ENCODE assay signal across 20 cellular contexts in the genomic region with DNA sequence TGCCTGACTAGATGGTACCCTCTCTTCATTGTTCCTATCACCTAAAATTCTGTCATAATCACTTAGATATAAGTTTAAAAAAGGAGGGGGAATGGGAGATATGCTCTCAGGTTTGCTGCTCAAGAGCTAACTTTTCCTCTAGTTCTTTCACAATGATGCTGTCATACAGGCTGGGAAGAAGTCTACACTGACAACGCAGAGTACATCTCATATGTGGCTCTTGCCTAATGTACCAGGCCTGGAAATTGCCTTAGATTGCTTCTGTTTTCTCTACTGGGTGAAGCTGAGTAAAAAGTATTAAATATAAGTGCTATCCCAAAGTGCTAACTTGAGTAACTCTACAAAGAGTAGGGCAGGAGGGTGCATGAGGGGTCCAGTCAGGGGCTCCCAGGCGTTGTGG.
"Had no signal": no experiment of that assay in that cellular context is flagged by ENCODE, and none has a peak within 500 bp of the region (broad histone marks: within the 10 kb centered on the region; RNA-seq: fewer than 3 reads in every experiment).

No MANE protein-coding gene starts in this region.

- H3K4me3 ChIP-seq: suprapubic skin had no signal

- H3K9me3 Mint-ChIP-seq: activated CD4-positive, alpha-beta T cell treated with anti-CD3 and anti-CD28 coated beads, Interleukin-2, amount 10 ng/mL, durations not matched to agents 24 days and 14 days; activated CD8-positive, alpha-beta T cell treated with anti-CD3 and anti-CD28 coated beads for 36 hours; activated naive CD8-positive, alpha-beta T cell treated with anti-CD3 and anti-CD28 coated beads, Interleukin-2, amount 10 ng/mL, durations not matched to agents 7 days and 5 days; activated T-helper 17 cell treated with anti-CD3 and anti-CD28 coated beads, Interleukin-2, amount 50 U/mL, for 72 hours; neural crest cell; stimulated activated naive CD8-positive, alpha-beta T cell treated with anti-CD3 and anti-CD28 coated beads, Interleukin-15, amount 100 ng/mL, for 72 hours had no signal

- H3K4me1 ChIP-seq: suprapubic skin had no signal

- H3K36me3 Mint-ChIP-seq: activated naive CD8-positive, alpha-beta T cell treated with anti-CD3 and anti-CD28 coated beads, Interleukin-2, amount 10 ng/mL, durations not matched to agents 7 days and 5 days had no signal

- H3K27me3 ChIP-seq: brain microvascular endothelial cell, suprapubic skin had no signal

- H3K9me3 ChIP-seq: suprapubic skin had no signal

- H3K27ac Mint-ChIP-seq: activated CD4-positive, alpha-beta T cell treated with anti-CD3 and anti-CD28 coated beads, Interleukin-2, amount 10 ng/mL, durations not matched to agents 24 days and 14 days; activated CD8-positive, alpha-beta T cell treated with anti-CD3 and anti-CD28 coated beads for 36 hours; activated naive CD8-positive, alpha-beta T cell treated with anti-CD3 and anti-CD28 coated beads, Interleukin-2, amount 10 ng/mL, durations not matched to agents 7 days and 5 days; activated T-helper 17 cell treated with anti-CD3 and anti-CD28 coated beads, Interleukin-2, amount 50 U/mL, for 72 hours; progenitor cell of endocrine pancreas; stimulated activated naive CD8-positive, alpha-beta T cell treated with anti-CD3 and anti-CD28 coated beads, Interleukin-15, amount 100 ng/mL, for 72 hours had no signal

- H3K27ac ChIP-seq: brain microvascular endothelial cell, suprapubic skin had no signal

- H3K4me1 Mint-ChIP-seq: activated T-helper 17 cell treated with anti-CD3 and anti-CD28 coated beads, Interleukin-2, amount 50 U/mL, for 72 hours; stimulated activated naive CD8-positive, alpha-beta T cell treated with anti-CD3 and anti-CD28 coated beads, Interleukin-15, amount 100 ng/mL, for 72 hours had no signal

- H3K4me3 Mint-ChIP-seq: activated CD4-positive, alpha-beta T cell treated with anti-CD3 and anti-CD28 coated beads, Interleukin-2, amount 10 ng/mL, durations not matched to agents 24 days and 14 days; activated CD8-positive, alpha-beta T cell treated with anti-CD3 and anti-CD28 coated beads for 36 hours; activated naive CD8-positive, alpha-beta T cell treated with anti-CD3 and anti-CD28 coated beads, Interleukin-2, amount 10 ng/mL, durations not matched to agents 7 days and 5 days; activated T-helper 17 cell treated with anti-CD3 and anti-CD28 coated beads, Interleukin-2, amount 50 U/mL, for 72 hours; neural crest cell; stimulated activated naive CD8-positive, alpha-beta T cell treated with anti-CD3 and anti-CD28 coated beads, Interleukin-15, amount 100 ng/mL, for 72 hours had no signal

- H3K36me3 ChIP-seq: brain microvascular endothelial cell, suprapubic skin had no signal

- ATAC-seq: activated CD8-positive, alpha-beta T cell treated with anti-CD3 and anti-CD28 coated beads for 36 hours; activated T-helper 17 cell treated with anti-CD3 and anti-CD28 coated beads, Interleukin-2, amount 50 U/mL, for 72 hours; stimulated activated naive CD8-positive, alpha-beta T cell treated with anti-CD3 and anti-CD28 coated beads, Interleukin-15, amount 100 ng/mL, for 72 hours had no signal

- DNase-seq: activated CD4-positive, alpha-beta T cell treated with anti-CD3 and anti-CD28 coated beads, Interleukin-2, amount 10 ng/mL, durations not matched to agents 24 days and 14 days; activated CD8-positive, alpha-beta T cell treated with anti-CD3 and anti-CD28 coated beads for 36 hours; activated naive CD4-positive, alpha-beta T cell; activated naive CD8-positive, alpha-beta T cell treated with anti-CD3 and anti-CD28 coated beads, Interleukin-2, amount 10 ng/mL, durations not matched to agents 7 days and 5 days; activated T-cell treated with anti-CD3 and anti-CD28 coated beads, Interleukin-2, amount 50 U/mL, for 1 hour; aorta; brain microvascular endothelial cell; cortex of kidney; effector CD4-positive, alpha-beta T cell; hypothalamus; islet precursor cell; stimulated activated CD4-positive, alpha-beta T cell treated with anti-CD3 and anti-CD28 coated beads, Interleukin-12 subunit alpha, Interleukin-12 subunit beta, amount 100 ng/mL, for 4 hours; stimulated activated CD4-positive, alpha-beta T cell treated with anti-CD3 and anti-CD28 coated beads, Interleukin-1b, Interleukin-23, amount 100 ng/mL, for 48 hours; stimulated activated CD8-positive, alpha-beta memory T cell treated with anti-CD3 and anti-CD28 coated beads, Interleukin-4, amount 100 ng/mL, for 48 hours; stimulated activated naive CD8-positive, alpha-beta T cell treated with anti-CD3 and anti-CD28 coated beads, Interleukin-15, amount 100 ng/mL, for 72 hours; trophoblast cell had no signal
